20 cellular contexts compared by ENCODE assay signal in the genomic region with DNA sequence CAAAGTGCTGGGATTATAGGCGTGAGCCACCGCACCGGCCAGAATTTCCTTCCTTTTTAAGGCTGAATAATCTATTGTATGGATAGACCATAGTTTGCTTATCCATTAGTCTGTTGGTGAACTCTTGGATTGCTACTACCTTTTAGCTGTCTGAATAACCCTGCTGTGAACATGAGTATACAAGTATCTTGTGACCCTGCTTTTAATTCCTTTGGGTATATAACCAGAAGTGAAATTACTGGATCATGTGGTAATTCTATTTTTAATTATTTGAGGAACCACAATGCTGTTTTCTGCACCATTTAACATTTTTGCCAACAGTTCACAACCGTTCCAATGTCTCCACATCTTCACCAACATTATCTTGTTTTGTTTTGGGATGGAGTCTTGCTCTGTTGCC. TPM values are rescaled to one million over a fixed set of nuclear protein-coding genes. Genes with fewer than 3 reads are reported as not detected.
"Had no signal": no experiment of that assay in that cellular context is flagged by ENCODE, and none has a peak within 500 bp of the region (broad histone marks: within the 10 kb centered on the region; RNA-seq: fewer than 3 reads in every experiment).

No MANE protein-coding gene starts in this region.

- H3K4me1 ChIP-seq: parathyroid adenoma had no signal

- H3K4me3 Mint-ChIP-seq: activated T-cell treated with anti-CD3 and anti-CD28 coated beads, Interleukin-2, amount 50 U/mL, for 72 hours; central memory CD8-positive, alpha-beta T cell; natural killer cell treated with Interleukin-12 subunit alpha and Interleukin-12 subunit beta and Interleukin-15 and Interleukin-18, amount 100 ng/mL, for 72 hours; stimulated activated naive CD8-positive, alpha-beta T cell treated with anti-CD3 and anti-CD28 coated beads, Interleukin-15, Interleukin-2, amounts not matched to agents 100 ng/mL and 50 ng/mL, for 24 hours; T-cell had no signal

- ATAC-seq: activated CD4-positive, CD25-positive, alpha-beta regulatory T cell treated with anti-CD3 and anti-CD28 coated beads, Interleukin-2, amount 50 U/mL, for 24 hours; activated T-cell treated with anti-CD3 and anti-CD28 coated beads, Interleukin-2, amount 50 U/mL, for 72 hours; natural killer cell treated with Interleukin-12 subunit alpha and Interleukin-12 subunit beta and Interleukin-15 and Interleukin-18, amount 100 ng/mL, for 72 hours; T-cell had no signal

- H3K27ac ChIP-seq: ascending aorta, esophagus squamous epithelium, parathyroid adenoma, suprapubic skin, transverse colon had no signal

- H3K27me3 Mint-ChIP-seq: central memory CD8-positive, alpha-beta T cell had no signal

- H3K27me3 ChIP-seq: ascending aorta had no signal

- H3K9me3 Mint-ChIP-seq: activated T-cell treated with anti-CD3 and anti-CD28 coated beads, Interleukin-2, amount 50 U/mL, for 72 hours; central memory CD8-positive, alpha-beta T cell; natural killer cell treated with Interleukin-12 subunit alpha and Interleukin-12 subunit beta and Interleukin-15 and Interleukin-18, amount 100 ng/mL, for 72 hours; stimulated activated naive CD8-positive, alpha-beta T cell treated with anti-CD3 and anti-CD28 coated beads, Interleukin-15, Interleukin-2, amounts not matched to agents 100 ng/mL and 50 ng/mL, for 24 hours; T-cell had no signal

- DNase-seq: activated effector memory CD4-positive, alpha-beta T cell treated with anti-CD3 and anti-CD28 coated beads, Interleukin-2, amount 50 U/mL, for 16 hours; activated naive CD4-positive, alpha-beta T cell treated with anti-CD3 and anti-CD28 coated beads, Interleukin-2, amount 50 U/mL, for 16 hours; activated T-cell treated with anti-CD3 and anti-CD28 coated beads, Interleukin-2, amount 50 U/mL, for 72 hours; effector CD8-positive, alpha-beta T cell; esophagus squamous epithelium; stimulated activated CD8-positive, alpha-beta memory T cell treated with anti-CD3 and anti-CD28 coated beads, Interleukin-4, amount 100 ng/mL, for 48 hours; T-cell; T1000; transverse colon had no signal

- H3K9me3 ChIP-seq: ascending aorta, esophagus squamous epithelium, neutrophil, suprapubic skin, transverse colon had no signal

- H3K4me3 ChIP-seq: ascending aorta, coronary artery, esophagus squamous epithelium, suprapubic skin, transverse colon had no signal

- H3K27ac Mint-ChIP-seq: activated T-cell treated with anti-CD3 and anti-CD28 coated beads, Interleukin-2, amount 50 U/mL, for 72 hours; natural killer cell treated with Interleukin-12 subunit alpha and Interleukin-12 subunit beta and Interleukin-15 and Interleukin-18, amount 100 ng/mL, for 72 hours; stimulated activated naive CD8-positive, alpha-beta T cell treated with anti-CD3 and anti-CD28 coated beads, Interleukin-15, Interleukin-2, amounts not matched to agents 100 ng/mL and 50 ng/mL, for 24 hours; T-cell had no signal

RNA-seq across cellular contexts. Expression of a gene that starts 4.6 kb away (rescaled TPM):
- total RNA-seq: ascending aorta, lower leg skin had no signal
- polyA plus RNA-seq: endothelial cell of umbilical vein had no signal

RNA-seq across cellular contexts. Expression of a gene that starts 6.7 kb away (rescaled TPM):
- total RNA-seq: endothelial cell of umbilical vein; natural killer cell treated with Interleukin-12 subunit alpha and Interleukin-12 subunit beta and Interleukin-15 and Interleukin-18, amount 100 ng/mL, for 72 hours had no signal
- polyA plus RNA-seq: endothelial cell of umbilical vein had no signal
